In the genomic region with DNA sequence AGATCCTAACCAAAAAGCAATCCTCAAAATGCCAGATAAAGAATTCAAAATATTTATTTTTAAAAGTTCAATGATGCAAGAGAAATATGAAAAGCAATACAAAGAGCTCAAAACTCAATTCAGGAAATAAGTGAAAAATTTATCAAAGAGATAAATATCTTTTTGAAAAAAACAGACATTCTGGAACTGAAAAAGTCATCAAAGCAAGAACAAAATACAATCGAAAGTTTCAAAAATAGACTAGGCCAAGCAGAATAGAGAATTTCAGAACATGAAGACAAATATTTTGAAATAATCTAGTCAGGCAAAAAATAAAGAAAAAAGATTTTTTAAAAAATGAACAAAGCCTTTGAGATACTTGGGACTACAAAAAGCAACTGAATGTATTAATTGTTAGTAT, we compare ENCODE assay signal across 21 cellular contexts.
"Had no signal": no experiment of that assay in that cellular context is flagged by ENCODE, and none has a peak within 500 bp of the region (broad histone marks: within the 10 kb centered on the region; RNA-seq: fewer than 3 reads in every experiment).

No MANE protein-coding gene starts in this region.

- ATAC-seq: activated CD4-positive, CD25-positive, alpha-beta regulatory T cell treated with anti-CD3 and anti-CD28 coated beads, Interleukin-2, amount 50 U/mL, for 24 hours; naive thymus-derived CD4-positive, alpha-beta T cell; sciatic nerve; stimulated activated memory B cell treated with anti-CD40 and anti-IgM and Interleukin-4, amounts not matched to agents 10 μg/mL and 1 μg/mL and 100 μg/mL, for 72 hours; T-helper 17 cell had no signal

- H3K9me3 Mint-ChIP-seq: effector memory CD8-positive, alpha-beta T cell had no signal

- H3K4me3 Mint-ChIP-seq: activated CD8-positive, alpha-beta T cell treated with anti-CD3 and anti-CD28 coated beads, Interleukin-2, amount 10 ng/mL, durations not matched to agents 7 days and 5 days; neural progenitor cell; stimulated activated memory B cell treated with anti-CD40 and anti-IgM and Interleukin-4, amounts not matched to agents 10 μg/mL and 1 μg/mL and 100 μg/mL, for 72 hours; T-helper 17 cell had no signal

- H3K27ac ChIP-seq: brain microvascular endothelial cell, dorsolateral prefrontal cortex, esophagus muscularis mucosa, hepatocyte, left ventricle myocardium inferior, neural progenitor cell, transverse colon had no signal

- H3K27me3 Mint-ChIP-seq: effector memory CD8-positive, alpha-beta T cell; T-helper 17 cell had no signal

- H3K27ac Mint-ChIP-seq: effector memory CD8-positive, alpha-beta T cell; neural progenitor cell; stimulated activated memory B cell treated with anti-CD40 and anti-IgM and Interleukin-4, amounts not matched to agents 10 μg/mL and 1 μg/mL and 100 μg/mL, for 72 hours; T-helper 17 cell had no signal

- H3K36me3 Mint-ChIP-seq: stimulated activated memory B cell treated with anti-CD40 and anti-IgM and Interleukin-4, amounts not matched to agents 10 μg/mL and 1 μg/mL and 100 μg/mL, for 72 hours had no signal

- DNase-seq: activated CD4-positive, alpha-beta T cell treated with anti-CD3 and anti-CD28 coated beads, Interleukin-2, amount 50 U/mL, for 1 hour; activated naive CD4-positive, alpha-beta T cell; aorta; brain microvascular endothelial cell; central memory CD4-positive, alpha-beta T cell; dorsolateral prefrontal cortex; glutamatergic neuron; left ventricle myocardium inferior; naive thymus-derived CD4-positive, alpha-beta T cell; posterior cingulate gyrus; stimulated activated CD4-positive, alpha-beta T cell treated with anti-CD3 and anti-CD28 coated beads, Interleukin-15, amount 100 ng/mL, for 24 hours; T-helper 17 cell; transverse colon had no signal
